1 cellular context compared by ENCODE assay signal in the genomic region with DNA sequence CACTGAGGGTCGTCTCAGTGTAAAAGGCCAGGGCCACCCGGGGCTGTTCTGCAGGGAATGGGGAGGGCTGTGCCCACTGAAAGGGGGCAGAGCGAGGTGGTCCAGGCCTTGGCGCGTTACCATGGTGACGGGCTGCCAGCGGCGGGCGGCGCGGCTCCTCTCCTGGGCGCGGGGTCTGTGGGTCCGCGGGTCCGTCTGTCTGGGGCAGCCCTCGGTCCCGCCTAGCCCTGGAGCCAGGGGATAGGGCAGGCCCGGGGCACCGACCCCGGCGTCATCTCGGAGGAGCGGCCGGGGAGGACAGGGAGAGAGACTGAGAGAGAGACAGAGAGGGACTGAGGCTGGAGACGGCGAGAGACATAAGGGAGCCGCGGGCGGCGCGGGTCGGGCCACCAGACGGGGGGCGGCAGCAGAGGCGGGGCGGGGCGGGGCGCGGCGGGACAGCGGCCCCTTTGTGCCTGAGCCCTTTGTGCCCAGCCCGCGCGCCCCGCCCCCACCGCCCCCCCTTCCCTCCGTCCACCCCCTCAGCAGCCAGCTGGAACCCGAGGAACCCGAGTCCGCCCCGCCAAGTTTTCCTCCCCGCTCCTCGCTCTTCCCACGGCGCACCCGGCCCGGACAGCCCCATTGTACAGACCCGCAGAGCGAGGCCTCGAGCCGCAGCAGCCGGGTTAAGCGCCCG.
TF ChIP-seq lines count a peak whose summit lies in the region.

A gene with protein sequence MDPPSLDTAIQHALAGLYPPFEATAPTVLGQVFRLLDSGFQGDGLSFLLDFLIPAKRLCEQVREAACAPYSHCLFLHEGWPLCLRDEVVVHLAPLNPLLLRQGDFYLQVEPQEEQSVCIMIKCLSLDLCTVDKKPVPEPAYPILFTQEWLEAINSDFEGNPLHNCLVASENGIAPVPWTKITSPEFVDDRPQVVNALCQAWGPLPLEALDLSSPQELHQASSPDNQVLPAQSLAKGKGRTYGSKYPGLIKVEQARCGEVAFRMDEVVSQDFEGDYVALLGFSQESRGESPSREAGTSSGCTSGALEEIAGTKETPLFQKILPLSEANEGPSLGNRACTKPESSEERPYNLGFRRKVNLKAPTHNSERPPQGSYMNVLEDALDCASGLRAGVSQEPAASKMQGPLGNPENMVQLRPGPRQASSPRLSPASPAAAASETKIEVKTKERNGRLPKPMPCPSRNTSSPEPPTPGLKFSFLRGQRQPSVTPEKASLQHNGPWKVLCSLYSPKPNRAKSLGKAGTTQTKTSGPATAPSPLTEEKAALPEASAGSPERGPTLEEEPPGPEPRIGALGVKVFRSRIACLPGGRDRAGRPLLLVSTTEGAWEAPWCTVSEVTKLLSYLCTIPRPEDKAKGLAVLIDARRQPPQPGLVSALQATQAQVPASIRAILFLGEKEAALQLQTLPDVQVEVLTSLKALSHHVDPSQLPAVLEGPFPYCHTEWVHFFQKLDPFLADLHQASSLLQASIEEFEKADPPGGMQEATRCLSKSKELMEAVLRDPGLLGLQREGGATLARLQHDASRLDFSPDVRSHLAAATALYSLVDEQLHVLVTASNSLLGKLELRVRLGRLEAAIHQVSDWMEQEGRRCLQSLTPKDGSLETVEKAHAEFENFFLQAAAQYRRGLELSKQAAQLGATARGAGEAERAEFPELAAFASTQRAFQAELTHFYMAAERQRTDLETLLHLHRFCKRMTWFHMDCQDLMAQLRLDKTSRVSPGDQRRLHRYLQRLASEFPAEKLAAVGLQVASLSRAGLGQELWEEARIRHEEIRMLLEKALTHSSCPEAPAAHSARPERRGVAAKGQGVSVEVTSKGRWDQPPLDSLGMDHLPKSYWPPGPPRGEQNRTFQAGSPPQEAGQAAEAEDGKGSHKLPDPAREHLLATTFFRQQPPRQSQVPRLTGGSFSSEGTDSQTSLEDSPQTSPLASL (minus strand): TSS at position 358 of the 676 bp plus-strand sequence. CDS start 235 bp downstream, at position 123.

TF ChIP-seq in H1, 55 proteins besides CTCF, POLR2A, EP300 and RAD21:
- TF ChIP-seq HDAC2 (IDR thresholded peaks at IDR 0.05; ENCODE audit: borderline replicate concordance in 1 of 2, low read depth in 2 of 2, low read length in 2 of 2): 0 out of 4 replicates have a peak, but pooled peaks of 1 of the 2 experiments have one; percentile 76
- TF ChIP-seq POU5F1 (IDR thresholded peaks at IDR 0.05; ENCODE audit: low read depth, low read length): no peak
- no peak for TF ChIP-seq TAF1 (IDR thresholded peaks at IDR 0.05; ENCODE audit: low read depth, low read length)
- no peak for TF ChIP-seq CEBPB (IDR thresholded peaks at IDR 0.05; ENCODE audit: low read depth, low read length)
- no peak for TF ChIP-seq MAFK (IDR thresholded peaks at IDR 0.05; ENCODE audit: low read depth, low read length)
- no peak for TF ChIP-seq EZH2 (IDR thresholded peaks at IDR 0.05; ENCODE audit: low read depth, low read length, severe bottlenecking)
- peak; percentile 86; the same call in 1 of the 2 replicates for TF ChIP-seq KDM1A (IDR thresholded peaks at IDR 0.05; ENCODE audit: borderline replicate concordance, low read length)
- no peak for TF ChIP-seq CTBP2 (IDR thresholded peaks at IDR 0.05; ENCODE audit: borderline replicate concordance, insufficient read depth, insufficient read length, low read length)
- no peak for TF ChIP-seq BRCA1 (IDR thresholded peaks at IDR 0.05; ENCODE audit: low read depth, low read length)
- TF ChIP-seq, protein P1, sequence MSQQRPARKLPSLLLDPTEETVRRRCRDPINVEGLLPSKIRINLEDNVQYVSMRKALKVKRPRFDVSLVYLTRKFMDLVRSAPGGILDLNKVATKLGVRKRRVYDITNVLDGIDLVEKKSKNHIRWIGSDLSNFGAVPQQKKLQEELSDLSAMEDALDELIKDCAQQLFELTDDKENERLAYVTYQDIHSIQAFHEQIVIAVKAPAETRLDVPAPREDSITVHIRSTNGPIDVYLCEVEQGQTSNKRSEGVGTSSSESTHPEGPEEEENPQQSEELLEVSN (IDR thresholded peaks at IDR 0.05): no peak
- TF ChIP-seq, protein P2, sequence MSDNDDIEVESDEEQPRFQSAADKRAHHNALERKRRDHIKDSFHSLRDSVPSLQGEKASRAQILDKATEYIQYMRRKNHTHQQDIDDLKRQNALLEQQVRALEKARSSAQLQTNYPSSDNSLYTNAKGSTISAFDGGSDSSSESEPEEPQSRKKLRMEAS (IDR thresholded peaks at IDR 0.05): no peak
- peak; percentile 63 for TF ChIP-seq KDM4A (IDR thresholded peaks at IDR 0.05; ENCODE audit: low read depth, low read length, severe bottlenecking)
- no peak for TF ChIP-seq ASH2L (IDR thresholded peaks at IDR 0.05; ENCODE audit: low read length)
